Comparison of ENCODE assay signal across 11 cellular contexts in genomic region chr7:104862719-104863118, GRCh38.
DNase-seq lines count a peak whose midpoint lies in the region; ATAC-seq, FAIRE-seq and TF ChIP-seq lines count a peak whose summit lies in the region.
"Had no signal": no experiment of that assay in that cellular context is flagged by ENCODE, and none has a peak within 500 bp of the region (broad histone marks: within the 10 kb centered on the region; RNA-seq: fewer than 3 reads in every experiment).

No MANE protein-coding gene starts in this region.

- TF ChIP-seq RAD21 in A549 (conservative IDR thresholded peaks at IDR 0.05 in 1 of 2, IDR thresholded peaks at IDR 0.05 in 1 of 2) (peak; percentile 14 to 30; a peak in 1 of 5 replicates), H1 (IDR thresholded peaks at IDR 0.05 in 1 of 2, conservative IDR thresholded peaks at IDR 0.05 in 1 of 2; ENCODE audit: low read depth in 2 of 2, low read length in 2 of 2) (peak; percentile 50 to 69)

- no peak overlapping the region for H3K18ac ChIP-seq in H1 (ENCODE audit: extremely low read depth, low read length)

- H3K4me1 ChIP-seq in A549 (no peaks in the 10 kb centered on the region), H1 (replicated peaks in 1 of 4; ENCODE audit: control insufficient read depth in 3 of 4, insufficient read depth in 4 of 4, low read length in 3 of 4) (no peaks in the 10 kb centered on the region)

- H3K9me3 ChIP-seq in A549 (peaks cover 3% of the 10 kb centered on the region; the same call in 1 of the 3 replicates), H1 (ENCODE audit: insufficient read depth in 2 of 2, low read depth in 1 of 2, low read length in 1 of 2) (peaks cover 14 to 16% of the 10 kb centered on the region in 2 experiments)

- no peak overlapping the region for H2AFZ ChIP-seq in H1 (ENCODE audit: low read length)

- no peak overlapping the region for H4K91ac ChIP-seq in H1 (replicated peaks; ENCODE audit: insufficient read length, low read length)

- intact Hi-C loops in sciatic nerve (cut with DNase I): no loop called here

- CTCF ChIA-PET in A549 (lab: Yijun Ruan, JAX): interaction anchor here (0.9 to 3.7 kb wide), 10 partner anchors 9 to 1290 kb away, joined by 3 to 32 read pairs (median 4); no protein-coding TSS in a partner anchor
- CTCF ChIA-PET in H1 (lab: Charles Lee; ENCODE audit: partially characterized antibody): interaction anchor here (0.6 to 5.6 kb wide), 35 partner anchors 8 to 1356 kb away, joined by 3 to 66 read pairs (median 5); no protein-coding TSS in a partner anchor
- CTCF ChIA-PET in GM10248 (lab: Yijun Ruan, JAX): interaction anchor here (0.8 to 3.3 kb wide), 6 partner anchors 9 to 25 kb away, joined by 3 to 24 read pairs (median 4); no protein-coding TSS in a partner anchor

- H2BK20ac ChIP-seq in H1 (ENCODE audit: low read length): no peak overlapping the region

- H3K4ac ChIP-seq in H1 (replicated peaks; ENCODE audit: insufficient read length, low read depth, low read length): no peak overlapping the region

- no peak overlapping the region for H3K56ac ChIP-seq in H1 (replicated peaks; ENCODE audit: insufficient read length, low read depth, low read length)

- WGBS in A549 (ENCODE audit: missing lambda C conversion rate): 0% methylated on average over 7 of the region's 7 CpGs
- WGBS in H1 (ENCODE audit: extremely low coverage in 1 of 2, insufficient coverage in 1 of 2, insufficient read length in 1 of 2, insufficient replicate concordance in 2 of 2, low coverage in 1 of 2, low lambda C conversion rate in 2 of 2, missing lambda C conversion rate in 1 of 2), 2 experiments: 58% methylated on average over 7 of the region's 7 CpGs; no CpG with 5 or more reads in 1 of the 2 experiments

- H4K5ac ChIP-seq in H1 (ENCODE audit: insufficient read length, low read depth, low read length): no peak overlapping the region

- TF ChIP-seq CTCF in A549 (IDR thresholded peaks at IDR 0.05) (peak; percentile 35), GM06990 (IDR thresholded peaks at IDR 0.05; ENCODE audit: insufficient read depth, low read length, poor library complexity, severe bottlenecking) (peak; percentile 37), H1 (IDR thresholded peaks at IDR 0.05; ENCODE audit: control extremely low read depth in 1 of 3, insufficient read depth in 1 of 3, low read depth in 1 of 3, low read length in 3 of 3) (peak; percentile 52 to 73 (median 73)), GM10248 (IDR thresholded peaks at IDR 0.05; ENCODE audit: control extremely low read depth, extremely low read depth, low read depth, missing control alignments) (no peak)

- no peak overlapping the region for H3K4me3 ChIP-seq in A549
- H3K4me3 ChIP-seq in GM06990 (replicated peaks; ENCODE audit: low read depth, low read length): no peak overlapping the region
- H3K4me3 ChIP-seq in H1 (ENCODE audit: extremely low read depth in 1 of 4, insufficient read depth in 2 of 4, low read depth in 3 of 4, low read length in 4 of 4): no peak overlapping the region

- no peak overlapping the region for H3K23ac ChIP-seq in H1 (ENCODE audit: insufficient read length)

- no peak overlapping the region for H2BK120ac ChIP-seq in H1 (replicated peaks; ENCODE audit: low read depth, low read length)

- H3K27me3 ChIP-seq in GM06990 (replicated peaks; ENCODE audit: control insufficient read depth, insufficient read depth, low read length) (no peaks in the 10 kb centered on the region), H1 (replicated peaks in 1 of 4; ENCODE audit: control insufficient read depth in 3 of 4, extremely low read depth in 1 of 4, insufficient read depth in 3 of 4, low read length in 3 of 4) (no peaks in the 10 kb centered on the region; a peak in 2 of 7 replicates)

- H3K79me2 ChIP-seq in H1 (ENCODE audit: control insufficient read depth in 1 of 2, insufficient read depth in 2 of 2, low read length in 2 of 2): no peaks in the 10 kb centered on the region

- H2AK5ac ChIP-seq in H1 (ENCODE audit: low read depth, low read length): no peak overlapping the region

- H2BK15ac ChIP-seq in H1 (ENCODE audit: low read length): no peak overlapping the region

- DNase-seq in A549 (ENCODE audit: low read depth in 1 of 2, low spot score in 1 of 2) (peak; percentile 42 to 50), GM06990 (ENCODE audit: extremely low read depth, insufficient read length) (no peak), NCI-H526 (lab: John Stamatoyannopoulos, UW) (peak; percentile 44 to 85), H1 (ENCODE audit: low read depth in 1 of 2, low spot score in 2 of 2) (peak in 1 of 2 experiments; percentile 60), sciatic nerve (ENCODE audit: low spot score) (no peak), GM10248 (ENCODE audit: extremely low spot score) (no peak), NCI-H1417 treated with DMSO at 0.1 percent for 48 hours (lab: John Stamatoyannopoulos, UW) (no peak)
- no peak for DNase-seq in stimulated activated naive CD4-positive, alpha-beta T cell (lab: John Stamatoyannopoulos, UW)
- DNase-seq: activated CD4-positive, alpha-beta T cell treated with anti-CD3 and anti-CD28 coated beads, Interleukin-2, amount 50 U/mL, for 4 hours; Calu3; naive thymus-derived CD4-positive, alpha-beta T cell had no signal

- FAIRE-seq in A549 (lab: Jason Lieb, UNC) (no peak), H1 (lab: Jason Lieb, UNC) (no peak)

- H4K8ac ChIP-seq in H1 (ENCODE audit: extremely low read depth, insufficient read depth, low read length): no peak overlapping the region

- no peak overlapping the region for H3K9ac ChIP-seq in H1 (replicated peaks in 1 of 4; ENCODE audit: extremely low read depth in 1 of 4, low read depth in 3 of 4, low read length in 3 of 4)

- no peaks in the 10 kb centered on the region for H3K23me2 ChIP-seq in H1 (ENCODE audit: low read depth, low read length)

- H3K4me2 ChIP-seq in A549 (no peak overlapping the region), H1 (ENCODE audit: insufficient read depth in 1 of 2, low read depth in 2 of 2, low read length in 2 of 2) (no peak overlapping the region)

- POLR2A ChIA-PET in A549 (lab: Yijun Ruan, JAX) (no interaction called here), H1 (lab: Charles Lee; ENCODE audit: partially characterized antibody) (no interaction called here), GM10248 (lab: Yijun Ruan, JAX) (no interaction called here)

- no peak for TF ChIP-seq EP300 in A549 (IDR thresholded peaks at IDR 0.05)
- TF ChIP-seq EP300 in H1 (IDR thresholded peaks at IDR 0.05; ENCODE audit: borderline replicate concordance in 1 of 2, low read depth in 2 of 2, low read length in 2 of 2): no peak

- no peaks in the 10 kb centered on the region for H4K20me1 ChIP-seq in H1 (replicated peaks in 1 of 2; ENCODE audit: control insufficient read depth in 1 of 2, insufficient read depth in 2 of 2, low read length in 2 of 2)

- H3K36me3 ChIP-seq in GM06990 (ENCODE audit: control insufficient read depth, insufficient read depth, low read length) (no peaks in the 10 kb centered on the region), H1 (ENCODE audit: control insufficient read depth in 2 of 4, insufficient read depth in 4 of 4, low read length in 3 of 4) (no peaks in the 10 kb centered on the region)

- no peaks in the 10 kb centered on the region for H3K79me1 ChIP-seq in H1 (ENCODE audit: low read depth, low read length)

- H2BK5ac ChIP-seq in H1 (ENCODE audit: low read depth, low read length): no peak overlapping the region

- no peak overlapping the region for H3K14ac ChIP-seq in H1 (ENCODE audit: insufficient read length)

- H3K27ac ChIP-seq in A549 (no peak overlapping the region), H1 (ENCODE audit: low read depth, low read length) (no peak overlapping the region)

- no peak overlapping the region for H2BK12ac ChIP-seq in H1 (ENCODE audit: low read depth, low read length)

- TF ChIP-seq POLR2A in A549 (IDR thresholded peaks at IDR 0.05; ENCODE audit: low read length): no peak
- no peak for TF ChIP-seq POLR2A in H1 (IDR thresholded peaks at IDR 0.05; ENCODE audit: control extremely low read depth in 1 of 2, low read depth in 2 of 2, low read length in 2 of 2)

- peak; percentile 92 to 96 for ATAC-seq in A549
- ATAC-seq in sciatic nerve: no peak
- ATAC-seq: naive thymus-derived CD4-positive, alpha-beta T cell had no signal

TF ChIP-seq in A549, 52 proteins besides CTCF, POLR2A, EP300 and RAD21:
- TF ChIP-seq KDM5A (IDR thresholded peaks at IDR 0.05) (no peak), RCOR1 (IDR thresholded peaks at IDR 0.05; ENCODE audit: low read depth, low read length) (no peak), ELK1 (IDR thresholded peaks at IDR 0.05; ENCODE audit: low read depth, low read length) (no peak), SMC3 (IDR thresholded peaks at IDR 0.05) (peak; percentile 49; the same call in 2 of the 3 replicates)

TF ChIP-seq in H1, 55 proteins besides CTCF, POLR2A, EP300 and RAD21 (continues in another document):
- no peak for TF ChIP-seq SIX5 (IDR thresholded peaks at IDR 0.05; ENCODE audit: low read depth, low read length)
- TF ChIP-seq RNF2 (IDR thresholded peaks at IDR 0.05; ENCODE audit: borderline replicate concordance, low read depth, low read length, missing control alignments, poor library complexity, severe bottlenecking): no peak
- TF ChIP-seq HDAC6 (IDR thresholded peaks at IDR 0.05; ENCODE audit: low read depth, low read length): no peak
- no peak for TF ChIP-seq FOSL1 (IDR thresholded peaks at IDR 0.05; ENCODE audit: insufficient read depth, low read depth, low read length)
- TF ChIP-seq HDAC2 (IDR thresholded peaks at IDR 0.05; ENCODE audit: borderline replicate concordance in 1 of 2, low read depth in 2 of 2, low read length in 2 of 2): no peak
- no peak for TF ChIP-seq POLR2AphosphoS5 (IDR thresholded peaks at IDR 0.05; ENCODE audit: low read depth, low read length)

Comparison
In these comparisons a context has a peak if more than half of its experiments do, and no peak if none do; other contexts are left out.
1. DNase-seq: peak in A549 (2 of 2) and NCI-H526 (2 of 2); none in GM06990 (single experiment), stimulated activated naive CD4-positive, alpha-beta T cell (0 of 6), sciatic nerve (single experiment), GM10248 (single experiment) and NCI-H1417 treated with DMSO at 0.1 percent for 48 hours (single experiment).
2. Of the 18 proteins assayed by ChIP-seq in both H1 and A549: peak only in H1: none; only in A549: none; in both: CTCF and RAD21; in neither: 16.